Comparison of ENCODE assay signal across 39 cellular contexts in genomic region chr2:3675687-3676086, GRCh38. TPM values are rescaled to one million over a fixed set of nuclear protein-coding genes. Genes with fewer than 3 reads are reported as not detected.
"Had no signal": no experiment of that assay in that cellular context is flagged by ENCODE, and none has a peak within 500 bp of the region (broad histone marks: within the 10 kb centered on the region; RNA-seq: fewer than 3 reads in every experiment).

No MANE protein-coding gene starts in this region.

- H3K4me3 ChIP-seq: MG63 had no signal

- H3K36me3 ChIP-seq: MG63 had no signal

- H3K27ac ChIP-seq: KMS-11 had no signal

- H3K9me3 ChIP-seq: MG63 had no signal

- DNase-seq: Karpas-422, Kasumi-1, KBM-7, KG1, MG63, MM.1S, MV-4-11, NCI-H1048, NCI-H1092, NCI-H1092 treated with DMSO at 0.1 percent for 48 hours, NCI-H1105, NCI-H1105 treated with DMSO at 0.1 percent for 48 hours, NCI-H1417, NCI-H1417 treated with DMSO at 0.1 percent for 48 hours, NCI-H1436, NCI-H1436 treated with DMSO at 0.1 percent for 48 hours, NCI-H146, NCI-H1694, NCI-H1694 treated with DMSO at 0.1 percent for 48 hours, NCI-H187, NCI-H187 treated with DMSO at 0.1 percent for 48 hours, NCI-H1930, NCI-H2029, NCI-H2029 treated with DMSO at 0.1 percent for 48 hours, NCI-H2081, NCI-H2081 treated with DMSO at 0.1 percent for 48 hours, NCI-H2107, NCI-H2171, NCI-H2171 treated with DMSO at 0.1 percent for 48 hours, NCI-H2227 treated with DMSO at 0.1 percent for 48 hours, NCI-H226, NCI-H345, NCI-H446, NCI-H446 treated with DMSO at 0.1 percent for 48 hours had no signal

- H3K27me3 ChIP-seq: MG63 had no signal

RNA-seq across cellular contexts. Expression of gene ALLC, which starts 17.7 kb away (rescaled TPM):
- total RNA-seq: LHCN-M2, M059J, MCF 10A, NCI-H460 had no signal

RNA-seq across cellular contexts. Expression of gene DCDC2C, which starts 27.7 kb away (rescaled TPM):
- total RNA-seq: LHCN-M2, M059J, MCF 10A, NCI-H460 had no signal
